ENCODE assay signal across 11 cellular contexts in genomic region chr15:65423150-65423976, GRCh38. TPM values are rescaled to one million over a fixed set of nuclear protein-coding genes. Genes with fewer than 3 reads are reported as not detected.
DNase-seq lines count a peak whose midpoint lies in the region; ATAC-seq, FAIRE-seq and TF ChIP-seq lines count a peak whose summit lies in the region.
"Had no signal": no experiment of that assay in that cellular context is flagged by ENCODE, and none has a peak within 500 bp of the region (broad histone marks: within the 10 kb centered on the region; RNA-seq: fewer than 3 reads in every experiment).

No MANE protein-coding gene starts in this region.

- DNase-seq in activated T-cell treated with anti-CD3 and anti-CD28 coated beads, Interleukin-2, amount 50 U/mL, for 72 hours = no peak
- DNase-seq in activated T-cell treated with anti-CD3 and anti-CD28 coated beads, Interleukin-2, amount 50 U/mL, for 1 hour = no peak
- DNase-seq in activated naive CD8-positive, alpha-beta T cell treated with anti-CD3 and anti-CD28 coated beads, Interleukin-2, amount 50 U/mL, for 24 hours = no peak
- DNase-seq in keratinocyte (ENCODE audit: low read depth, low spot score) = no peak
- peak in 1 of 2 donors; percentile 53 for DNase-seq in suprapubic skin (ENCODE audit: low spot score in 2 of 2)
- no peak for DNase-seq in GM10248 (ENCODE audit: extremely low spot score)
- no peak for DNase-seq in omental fat pad (ENCODE audit: low spot score)
- DNase-seq in NCI-H1048 (lab: John Stamatoyannopoulos, UW) = no peak
- DNase-seq: NCI-H510A treated with DMSO at 0.1 percent for 48 hours; stimulated activated CD4-positive, alpha-beta T cell treated with anti-CD3 and anti-CD28 coated beads, Interleukin-15, amount 100 ng/mL, for 24 hours had no signal

- H3K9me3 Mint-ChIP-seq in activated T-cell treated with anti-CD3 and anti-CD28 coated beads, Interleukin-2, amount 50 U/mL, for 72 hours = no peaks in the 10 kb centered on the region
- no peaks in the 10 kb centered on the region for H3K9me3 Mint-ChIP-seq in activated naive CD8-positive, alpha-beta T cell treated with anti-CD3 and anti-CD28 coated beads, Interleukin-2, amount 50 U/mL, for 24 hours

- H2AFZ ChIP-seq in keratinocyte (ENCODE audit: control insufficient read depth, low read length) = no peak overlapping the region

- no peak overlapping the region for H3K27ac ChIP-seq in keratinocyte (ENCODE audit: control insufficient read depth, insufficient read depth, low read length)
- no peak overlapping the region for H3K27ac ChIP-seq in suprapubic skin
- H3K27ac ChIP-seq: BLaER1 treated with 17β-estradiol and CSF1 and Interleukin-3, amounts not matched to agents 10 nM and 100 nM had no signal

- peak overlapping the region; percentile 81 to 92 for H3K4me3 Mint-ChIP-seq in activated T-cell treated with anti-CD3 and anti-CD28 coated beads, Interleukin-2, amount 50 U/mL, for 72 hours
- H3K4me3 Mint-ChIP-seq in activated naive CD8-positive, alpha-beta T cell treated with anti-CD3 and anti-CD28 coated beads, Interleukin-2, amount 50 U/mL, for 24 hours = peak overlapping the region; percentile 58

- H4K20me1 ChIP-seq in keratinocyte (ENCODE audit: control insufficient read depth, extremely low read depth, insufficient read depth, low read length) = no peaks in the 10 kb centered on the region

- TF ChIP-seq CTCF in keratinocyte (optimal IDR thresholded peaks at IDR 0.05 in 1 of 3, IDR thresholded peaks at IDR 0.05 in 1 of 3, conservative IDR thresholded peaks at IDR 0.05 in 1 of 3; ENCODE audit: extremely low read depth in 1 of 3, insufficient read depth in 2 of 3, low read length in 3 of 3) = no peak
- no peak for TF ChIP-seq CTCF in suprapubic skin (IDR thresholded peaks at IDR 0.05)
- TF ChIP-seq CTCF in GM10248 (IDR thresholded peaks at IDR 0.05; ENCODE audit: control extremely low read depth, extremely low read depth, low read depth, missing control alignments) = no peak
- TF ChIP-seq CTCF in omental fat pad (IDR thresholded peaks at IDR 0.05) = no peak

- peak overlapping the region; percentile 8 for H3K4me2 ChIP-seq in keratinocyte (ENCODE audit: control insufficient read depth, extremely low read depth, insufficient read depth, low read depth, low read length)

- H3K4me1 Mint-ChIP-seq in activated T-cell treated with anti-CD3 and anti-CD28 coated beads, Interleukin-2, amount 50 U/mL, for 72 hours (ENCODE audit: low read depth) = peaks cover 20% of the 10 kb centered on the region
- peaks cover 15% of the 10 kb centered on the region for H3K4me1 Mint-ChIP-seq in activated naive CD8-positive, alpha-beta T cell treated with anti-CD3 and anti-CD28 coated beads, Interleukin-2, amount 50 U/mL, for 24 hours

- H3K27ac Mint-ChIP-seq in activated T-cell treated with anti-CD3 and anti-CD28 coated beads, Interleukin-2, amount 50 U/mL, for 72 hours = no peak overlapping the region
- no peak overlapping the region for H3K27ac Mint-ChIP-seq in activated naive CD8-positive, alpha-beta T cell treated with anti-CD3 and anti-CD28 coated beads, Interleukin-2, amount 50 U/mL, for 24 hours

- H3K9ac ChIP-seq in keratinocyte (ENCODE audit: control insufficient read depth, extremely low read depth, insufficient read depth, low read length) = no peak overlapping the region

- POLR2A ChIA-PET in GM10248 (lab: Yijun Ruan, JAX) = no interaction called here

- no peak for ATAC-seq in activated T-cell treated with anti-CD3 and anti-CD28 coated beads, Interleukin-2, amount 50 U/mL, for 72 hours (replicated peaks in 1 of 2)
- ATAC-seq in activated naive CD8-positive, alpha-beta T cell treated with anti-CD3 and anti-CD28 coated beads, Interleukin-2, amount 50 U/mL, for 24 hours = peak; percentile 30
- ATAC-seq in omental fat pad (ENCODE audit: low FRiP score) = no peak

- FAIRE-seq in keratinocyte (lab: Jason Lieb, UNC) = no peak

- H3K27me3 ChIP-seq in keratinocyte (ENCODE audit: control insufficient read depth, extremely low read depth, insufficient read depth, low read length) (peaks cover 43% of the 10 kb centered on the region), suprapubic skin (peaks cover 26% of the 10 kb centered on the region)

- H3K4me1 ChIP-seq in keratinocyte (ENCODE audit: control insufficient read depth, extremely low read depth, insufficient read depth, low read length) (peaks cover 9% of the 10 kb centered on the region), suprapubic skin (peaks cover 21% of the 10 kb centered on the region)

- H3K9me3 ChIP-seq in keratinocyte (ENCODE audit: control insufficient read depth, low read depth, low read length) = no peaks in the 10 kb centered on the region
- H3K9me3 ChIP-seq in suprapubic skin = no peaks in the 10 kb centered on the region
- H3K9me3 ChIP-seq: BLaER1 treated with 17β-estradiol and CSF1 and Interleukin-3, amounts not matched to agents 10 nM and 100 nM had no signal

- WGBS in suprapubic skin = 57% methylated on average over 13 of the region's 28 CpGs

- no peak for TF ChIP-seq EP300 in suprapubic skin (IDR thresholded peaks at IDR 0.05)

- TF ChIP-seq POLR2A in suprapubic skin (IDR thresholded peaks at IDR 0.05) = no peak

- peaks cover 3 to 5% of the 10 kb centered on the region in 2 donors for H3K36me3 Mint-ChIP-seq in activated T-cell treated with anti-CD3 and anti-CD28 coated beads, Interleukin-2, amount 50 U/mL, for 72 hours (ENCODE audit: insufficient read depth in 2 of 2)
- no peaks in the 10 kb centered on the region for H3K36me3 Mint-ChIP-seq in activated naive CD8-positive, alpha-beta T cell treated with anti-CD3 and anti-CD28 coated beads, Interleukin-2, amount 50 U/mL, for 24 hours (ENCODE audit: low read depth)

- CTCF ChIA-PET in GM10248 (lab: Yijun Ruan, JAX) = no interaction called here

- H3K36me3 ChIP-seq in keratinocyte (ENCODE audit: control insufficient read depth in 2 of 2, extremely low read depth in 1 of 2, insufficient read depth in 2 of 2, low read length in 2 of 2) = no peaks in the 10 kb centered on the region
- no peaks in the 10 kb centered on the region for H3K36me3 ChIP-seq in suprapubic skin
- H3K36me3 ChIP-seq: BLaER1 treated with 17β-estradiol and CSF1 and Interleukin-3, amounts not matched to agents 10 nM and 100 nM had no signal

- dilution Hi-C loops in keratinocyte (cut with MboI; ENCODE audit: extremely low pct_ligation_motif_present, low sequenced_read_pairs) = no loop called here

- H3K79me2 ChIP-seq in keratinocyte (ENCODE audit: control insufficient read depth, insufficient read depth, low read length) = no peaks in the 10 kb centered on the region

- no peaks in the 10 kb centered on the region for H3K9me1 ChIP-seq in keratinocyte (ENCODE audit: control insufficient read depth, extremely low read depth, insufficient read depth, low read length)

- peaks cover 72% of the 10 kb centered on the region for H3K27me3 Mint-ChIP-seq in activated T-cell treated with anti-CD3 and anti-CD28 coated beads, Interleukin-2, amount 50 U/mL, for 72 hours (ENCODE audit: low read depth)
- peaks cover 66% of the 10 kb centered on the region for H3K27me3 Mint-ChIP-seq in activated naive CD8-positive, alpha-beta T cell treated with anti-CD3 and anti-CD28 coated beads, Interleukin-2, amount 50 U/mL, for 24 hours

- no peak overlapping the region for H3K4me3 ChIP-seq in keratinocyte (ENCODE audit: control insufficient read depth in 2 of 3, extremely low read depth in 1 of 3, insufficient read depth in 2 of 3, low read depth in 1 of 3, low read length in 3 of 3)
- H3K4me3 ChIP-seq in suprapubic skin = peak overlapping the region; percentile 66

RNA-seq across cellular contexts. Expression of gene IGDCC4, which starts 0.6 kb away (rescaled TPM):
- total RNA-seq in activated T-cell treated with anti-CD3 and anti-CD28 coated beads, Interleukin-2, amount 50 U/mL, for 72 hours = under 1 TPM; 0.12 to 0.56 TPM
- polyA plus RNA-seq in keratinocyte = 0.04 to 0.12 TPM in 2 of 3 replicates, not detected in the other
- polyA plus RNA-seq in keratinocyte (2011; ENCODE audit: low read depth) = not detected
- 0.04 and 0.05 TPM in 2 replicates for polyA plus RNA-seq in keratinocyte (2011; cell fraction: cytosol; rRNA removed)
- polyA plus RNA-seq in keratinocyte (2011; cell fraction: nucleus; rRNA removed) = 0.04 and 0.10 TPM in 2 replicates
- polyA plus RNA-seq in keratinocyte (2012; ENCODE audit: low replicate concordance) = 0.03 TPM in 1 of 2 replicates, not detected in the other
- 0.07 TPM in 1 of 3 replicates, not detected in the others for polyA minus RNA-seq in keratinocyte
- not detected for polyA minus RNA-seq in keratinocyte (2011; cell fraction: cytosol; rRNA and poly(A)+ RNA removed)
- not detected in 2 replicates for polyA minus RNA-seq in keratinocyte (2011; cell fraction: nucleus; rRNA and poly(A)+ RNA removed)
- total RNA-seq in suprapubic skin (1 to 10 TPM in 1 of 4 donors, under 1 TPM in 3; 0.16 to 1.4 (median 0.35) TPM), omental fat pad (10 to 100 TPM in 1 of 4 donors, 1 to 10 TPM in 1, under 1 TPM in 2; 0.25 to 11.3 (median 1.1) TPM)

RNA-seq across cellular contexts. Expression of gene IGDCC3, which starts 45.6 kb away (rescaled TPM):
- total RNA-seq in activated T-cell treated with anti-CD3 and anti-CD28 coated beads, Interleukin-2, amount 50 U/mL, for 72 hours = not detected
- not detected in 3 replicates for polyA plus RNA-seq in keratinocyte
- not detected for polyA plus RNA-seq in keratinocyte (2011; ENCODE audit: low read depth)
- not detected in 2 replicates for polyA plus RNA-seq in keratinocyte (2011; cell fraction: cytosol; rRNA removed)
- not detected in 2 replicates for polyA plus RNA-seq in keratinocyte (2011; cell fraction: nucleus; rRNA removed)
- polyA plus RNA-seq in keratinocyte (2012; ENCODE audit: low replicate concordance) = not detected in 2 replicates
- 2.1 TPM in 1 of 3 replicates, not detected in the others for polyA minus RNA-seq in keratinocyte
- polyA minus RNA-seq in keratinocyte (2011; cell fraction: cytosol; rRNA and poly(A)+ RNA removed) = not detected
- polyA minus RNA-seq in keratinocyte (2011; cell fraction: nucleus; rRNA and poly(A)+ RNA removed) = not detected in 2 replicates
- not detected for total RNA-seq in suprapubic skin
- not detected for total RNA-seq in omental fat pad
